Comparison of ENCODE assay signal across 2 cellular contexts in the genomic region with DNA sequence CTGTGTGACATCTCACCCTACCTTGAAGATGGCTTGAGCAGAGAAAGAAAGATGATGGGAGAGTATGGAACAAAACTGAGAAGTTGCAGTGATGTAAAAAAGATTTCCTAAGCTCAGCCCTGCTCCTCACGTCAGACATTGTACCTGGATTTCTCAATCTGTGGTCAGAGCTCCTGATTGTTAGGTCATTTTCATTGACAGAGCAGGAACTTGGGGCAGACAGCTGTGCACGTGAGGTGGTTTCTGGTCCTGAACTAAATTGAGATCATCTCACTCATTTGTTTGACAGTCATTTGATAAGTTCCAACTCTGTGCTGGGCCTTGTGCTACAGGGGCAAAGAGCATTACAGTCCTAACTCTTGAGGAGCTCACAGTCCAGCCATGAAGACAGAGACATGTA.
TF ChIP-seq lines count a peak whose summit lies in the region.

No MANE protein-coding gene starts in this region.

TF ChIP-seq in liver, 16 proteins besides CTCF, POLR2A, EP300 and RAD21:
- TF ChIP-seq FOXA2 (IDR thresholded peaks at IDR 0.05) (no peak), HNF4A (conservative IDR thresholded peaks at IDR 0.05) (no peak), HNF4G (IDR thresholded peaks at IDR 0.05) (no peak), RXRA (IDR thresholded peaks at IDR 0.05) (no peak)
- TF ChIP-seq, protein P1, sequence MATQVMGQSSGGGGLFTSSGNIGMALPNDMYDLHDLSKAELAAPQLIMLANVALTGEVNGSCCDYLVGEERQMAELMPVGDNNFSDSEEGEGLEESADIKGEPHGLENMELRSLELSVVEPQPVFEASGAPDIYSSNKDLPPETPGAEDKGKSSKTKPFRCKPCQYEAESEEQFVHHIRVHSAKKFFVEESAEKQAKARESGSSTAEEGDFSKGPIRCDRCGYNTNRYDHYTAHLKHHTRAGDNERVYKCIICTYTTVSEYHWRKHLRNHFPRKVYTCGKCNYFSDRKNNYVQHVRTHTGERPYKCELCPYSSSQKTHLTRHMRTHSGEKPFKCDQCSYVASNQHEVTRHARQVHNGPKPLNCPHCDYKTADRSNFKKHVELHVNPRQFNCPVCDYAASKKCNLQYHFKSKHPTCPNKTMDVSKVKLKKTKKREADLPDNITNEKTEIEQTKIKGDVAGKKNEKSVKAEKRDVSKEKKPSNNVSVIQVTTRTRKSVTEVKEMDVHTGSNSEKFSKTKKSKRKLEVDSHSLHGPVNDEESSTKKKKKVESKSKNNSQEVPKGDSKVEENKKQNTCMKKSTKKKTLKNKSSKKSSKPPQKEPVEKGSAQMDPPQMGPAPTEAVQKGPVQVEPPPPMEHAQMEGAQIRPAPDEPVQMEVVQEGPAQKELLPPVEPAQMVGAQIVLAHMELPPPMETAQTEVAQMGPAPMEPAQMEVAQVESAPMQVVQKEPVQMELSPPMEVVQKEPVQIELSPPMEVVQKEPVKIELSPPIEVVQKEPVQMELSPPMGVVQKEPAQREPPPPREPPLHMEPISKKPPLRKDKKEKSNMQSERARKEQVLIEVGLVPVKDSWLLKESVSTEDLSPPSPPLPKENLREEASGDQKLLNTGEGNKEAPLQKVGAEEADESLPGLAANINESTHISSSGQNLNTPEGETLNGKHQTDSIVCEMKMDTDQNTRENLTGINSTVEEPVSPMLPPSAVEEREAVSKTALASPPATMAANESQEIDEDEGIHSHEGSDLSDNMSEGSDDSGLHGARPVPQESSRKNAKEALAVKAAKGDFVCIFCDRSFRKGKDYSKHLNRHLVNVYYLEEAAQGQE (IDR thresholded peaks at IDR 0.05), result no peak
- TF ChIP-seq, protein P2, sequence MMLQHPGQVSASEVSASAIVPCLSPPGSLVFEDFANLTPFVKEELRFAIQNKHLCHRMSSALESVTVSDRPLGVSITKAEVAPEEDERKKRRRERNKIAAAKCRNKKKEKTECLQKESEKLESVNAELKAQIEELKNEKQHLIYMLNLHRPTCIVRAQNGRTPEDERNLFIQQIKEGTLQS (IDR thresholded peaks at IDR 0.05), result no peak
- TF ChIP-seq, protein P3, sequence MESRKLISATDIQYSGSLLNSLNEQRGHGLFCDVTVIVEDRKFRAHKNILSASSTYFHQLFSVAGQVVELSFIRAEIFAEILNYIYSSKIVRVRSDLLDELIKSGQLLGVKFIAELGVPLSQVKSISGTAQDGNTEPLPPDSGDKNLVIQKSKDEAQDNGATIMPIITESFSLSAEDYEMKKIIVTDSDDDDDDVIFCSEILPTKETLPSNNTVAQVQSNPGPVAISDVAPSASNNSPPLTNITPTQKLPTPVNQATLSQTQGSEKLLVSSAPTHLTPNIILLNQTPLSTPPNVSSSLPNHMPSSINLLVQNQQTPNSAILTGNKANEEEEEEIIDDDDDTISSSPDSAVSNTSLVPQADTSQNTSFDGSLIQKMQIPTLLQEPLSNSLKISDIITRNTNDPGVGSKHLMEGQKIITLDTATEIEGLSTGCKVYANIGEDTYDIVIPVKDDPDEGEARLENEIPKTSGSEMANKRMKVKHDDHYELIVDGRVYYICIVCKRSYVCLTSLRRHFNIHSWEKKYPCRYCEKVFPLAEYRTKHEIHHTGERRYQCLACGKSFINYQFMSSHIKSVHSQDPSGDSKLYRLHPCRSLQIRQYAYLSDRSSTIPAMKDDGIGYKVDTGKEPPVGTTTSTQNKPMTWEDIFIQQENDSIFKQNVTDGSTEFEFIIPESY (IDR thresholded peaks at IDR 0.05), result no peak

TF ChIP-seq in HepG2, 621 proteins besides CTCF, POLR2A, EP300 and RAD21:
- TF ChIP-seq ZNF329 (CRISPR knock-in tag; IDR thresholded peaks at IDR 0.05; ENCODE audit: low read depth) (no peak), GABPA (IDR thresholded peaks at IDR 0.05; ENCODE audit: low read depth, low read length) (no peak), GABPA (CRISPR knock-in tag; IDR thresholded peaks at IDR 0.05; ENCODE audit: low read depth) (no peak), ZNF552 (CRISPR knock-in tag; IDR thresholded peaks at IDR 0.05; ENCODE audit: borderline replicate concordance) (no peak), GTF3A (CRISPR knock-in tag; conservative IDR thresholded peaks at IDR 0.05) (no peak), SALL1 (CRISPR knock-in tag; IDR thresholded peaks at IDR 0.05) (no peak), PRMT3 (CRISPR knock-in tag; IDR thresholded peaks at IDR 0.05; ENCODE audit: borderline replicate concordance, low read depth) (no peak), SMARCE1 (IDR thresholded peaks at IDR 0.05; ENCODE audit: borderline replicate concordance) (no peak)
- TF ChIP-seq, protein P4, sequence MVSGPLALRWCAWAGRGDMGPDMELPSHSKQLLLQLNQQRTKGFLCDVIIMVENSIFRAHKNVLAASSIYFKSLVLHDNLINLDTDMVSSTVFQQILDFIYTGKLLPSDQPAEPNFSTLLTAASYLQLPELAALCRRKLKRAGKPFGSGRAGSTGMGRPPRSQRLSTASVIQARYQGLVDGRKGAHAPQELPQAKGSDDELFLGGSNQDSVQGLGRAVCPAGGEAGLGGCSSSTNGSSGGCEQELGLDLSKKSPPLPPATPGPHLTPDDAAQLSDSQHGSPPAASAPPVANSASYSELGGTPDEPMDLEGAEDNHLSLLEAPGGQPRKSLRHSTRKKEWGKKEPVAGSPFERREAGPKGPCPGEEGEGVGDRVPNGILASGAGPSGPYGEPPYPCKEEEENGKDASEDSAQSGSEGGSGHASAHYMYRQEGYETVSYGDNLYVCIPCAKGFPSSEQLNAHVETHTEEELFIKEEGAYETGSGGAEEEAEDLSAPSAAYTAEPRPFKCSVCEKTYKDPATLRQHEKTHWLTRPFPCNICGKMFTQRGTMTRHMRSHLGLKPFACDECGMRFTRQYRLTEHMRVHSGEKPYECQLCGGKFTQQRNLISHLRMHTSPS (CRISPR knock-in tag; IDR thresholded peaks at IDR 0.05; ENCODE audit: low read depth), result no peak
- TF ChIP-seq, protein P5, sequence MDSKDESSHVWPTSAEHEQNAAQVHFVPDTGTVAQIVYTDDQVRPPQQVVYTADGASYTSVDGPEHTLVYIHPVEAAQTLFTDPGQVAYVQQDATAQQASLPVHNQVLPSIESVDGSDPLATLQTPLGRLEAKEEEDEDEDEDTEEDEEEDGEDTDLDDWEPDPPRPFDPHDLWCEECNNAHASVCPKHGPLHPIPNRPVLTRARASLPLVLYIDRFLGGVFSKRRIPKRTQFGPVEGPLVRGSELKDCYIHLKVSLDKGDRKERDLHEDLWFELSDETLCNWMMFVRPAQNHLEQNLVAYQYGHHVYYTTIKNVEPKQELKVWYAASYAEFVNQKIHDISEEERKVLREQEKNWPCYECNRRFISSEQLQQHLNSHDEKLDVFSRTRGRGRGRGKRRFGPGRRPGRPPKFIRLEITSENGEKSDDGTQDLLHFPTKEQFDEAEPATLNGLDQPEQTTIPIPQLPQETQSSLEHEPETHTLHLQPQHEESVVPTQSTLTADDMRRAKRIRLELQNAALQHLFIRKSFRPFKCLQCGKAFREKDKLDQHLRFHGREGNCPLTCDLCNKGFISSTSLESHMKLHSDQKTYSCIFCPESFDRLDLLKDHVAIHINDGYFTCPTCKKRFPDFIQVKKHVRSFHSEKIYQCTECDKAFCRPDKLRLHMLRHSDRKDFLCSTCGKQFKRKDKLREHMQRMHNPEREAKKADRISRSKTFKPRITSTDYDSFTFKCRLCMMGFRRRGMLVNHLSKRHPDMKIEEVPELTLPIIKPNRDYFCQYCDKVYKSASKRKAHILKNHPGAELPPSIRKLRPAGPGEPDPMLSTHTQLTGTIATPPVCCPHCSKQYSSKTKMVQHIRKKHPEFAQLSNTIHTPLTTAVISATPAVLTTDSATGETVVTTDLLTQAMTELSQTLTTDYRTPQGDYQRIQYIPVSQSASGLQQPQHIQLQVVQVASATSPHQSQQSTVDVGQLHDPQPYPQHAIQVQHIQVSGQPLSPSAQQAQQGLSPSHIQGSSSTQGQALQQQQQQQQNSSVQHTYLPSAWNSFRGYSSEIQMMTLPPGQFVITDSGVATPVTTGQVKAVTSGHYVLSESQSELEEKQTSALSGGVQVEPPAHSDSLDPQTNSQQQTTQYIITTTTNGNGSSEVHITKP (CRISPR knock-in tag; IDR thresholded peaks at IDR 0.05; ENCODE audit: low read depth), result no peak
- TF ChIP-seq, protein P6, sequence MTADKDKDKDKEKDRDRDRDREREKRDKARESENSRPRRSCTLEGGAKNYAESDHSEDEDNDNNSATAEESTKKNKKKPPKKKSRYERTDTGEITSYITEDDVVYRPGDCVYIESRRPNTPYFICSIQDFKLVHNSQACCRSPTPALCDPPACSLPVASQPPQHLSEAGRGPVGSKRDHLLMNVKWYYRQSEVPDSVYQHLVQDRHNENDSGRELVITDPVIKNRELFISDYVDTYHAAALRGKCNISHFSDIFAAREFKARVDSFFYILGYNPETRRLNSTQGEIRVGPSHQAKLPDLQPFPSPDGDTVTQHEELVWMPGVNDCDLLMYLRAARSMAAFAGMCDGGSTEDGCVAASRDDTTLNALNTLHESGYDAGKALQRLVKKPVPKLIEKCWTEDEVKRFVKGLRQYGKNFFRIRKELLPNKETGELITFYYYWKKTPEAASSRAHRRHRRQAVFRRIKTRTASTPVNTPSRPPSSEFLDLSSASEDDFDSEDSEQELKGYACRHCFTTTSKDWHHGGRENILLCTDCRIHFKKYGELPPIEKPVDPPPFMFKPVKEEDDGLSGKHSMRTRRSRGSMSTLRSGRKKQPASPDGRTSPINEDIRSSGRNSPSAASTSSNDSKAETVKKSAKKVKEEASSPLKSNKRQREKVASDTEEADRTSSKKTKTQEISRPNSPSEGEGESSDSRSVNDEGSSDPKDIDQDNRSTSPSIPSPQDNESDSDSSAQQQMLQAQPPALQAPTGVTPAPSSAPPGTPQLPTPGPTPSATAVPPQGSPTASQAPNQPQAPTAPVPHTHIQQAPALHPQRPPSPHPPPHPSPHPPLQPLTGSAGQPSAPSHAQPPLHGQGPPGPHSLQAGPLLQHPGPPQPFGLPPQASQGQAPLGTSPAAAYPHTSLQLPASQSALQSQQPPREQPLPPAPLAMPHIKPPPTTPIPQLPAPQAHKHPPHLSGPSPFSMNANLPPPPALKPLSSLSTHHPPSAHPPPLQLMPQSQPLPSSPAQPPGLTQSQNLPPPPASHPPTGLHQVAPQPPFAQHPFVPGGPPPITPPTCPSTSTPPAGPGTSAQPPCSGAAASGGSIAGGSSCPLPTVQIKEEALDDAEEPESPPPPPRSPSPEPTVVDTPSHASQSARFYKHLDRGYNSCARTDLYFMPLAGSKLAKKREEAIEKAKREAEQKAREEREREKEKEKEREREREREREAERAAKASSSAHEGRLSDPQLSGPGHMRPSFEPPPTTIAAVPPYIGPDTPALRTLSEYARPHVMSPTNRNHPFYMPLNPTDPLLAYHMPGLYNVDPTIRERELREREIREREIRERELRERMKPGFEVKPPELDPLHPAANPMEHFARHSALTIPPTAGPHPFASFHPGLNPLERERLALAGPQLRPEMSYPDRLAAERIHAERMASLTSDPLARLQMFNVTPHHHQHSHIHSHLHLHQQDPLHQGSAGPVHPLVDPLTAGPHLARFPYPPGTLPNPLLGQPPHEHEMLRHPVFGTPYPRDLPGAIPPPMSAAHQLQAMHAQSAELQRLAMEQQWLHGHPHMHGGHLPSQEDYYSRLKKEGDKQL (CRISPR knock-in tag; IDR thresholded peaks at IDR 0.05; ENCODE audit: low read depth), result no peak
